In genomic region chr16:75244225-75244792, GRCh38 we compare ENCODE assay signal across 9 cellular contexts. TPM values are rescaled to one million over a fixed set of nuclear protein-coding genes. Genes with fewer than 3 reads are reported as not detected.
A peak's percentile ranks its signal among the peaks of the same experiment; 100 is the strongest.
DNase-seq lines count a peak whose midpoint lies in the region; ATAC-seq and TF ChIP-seq lines count a peak whose summit lies in the region.
"Had no signal": no experiment of that assay in that cellular context is flagged by ENCODE, and none has a peak within 500 bp of the region (broad histone marks: within the 10 kb centered on the region; RNA-seq: fewer than 3 reads in every experiment).

No MANE protein-coding gene starts in this region.

- H2AFZ ChIP-seq in OCI-LY7 (ENCODE audit: low read length): no peak overlapping the region

- CTCF ChIA-PET in Caco-2 (lab: Charles Lee): interaction anchor here (0.6 kb wide), 1 partner anchor 201 kb away, joined by 3 read pairs; no protein-coding TSS in a partner anchor
- CTCF ChIA-PET in OCI-LY7 (lab: Charles Lee; ENCODE audit: unreplicated experiment): no interaction called here
- CTCF ChIA-PET in CD8-positive, alpha-beta memory T cell (lab: Charles Lee): no interaction called here

- BruUV-seq in Caco-2 (replicated peaks; lab: Mats Ljungman, UMichigan): no TSS peak
- BruUV-seq in OCI-LY7 (replicated peaks; lab: Mats Ljungman, UMichigan): no TSS peak

- TF ChIP-seq CTCF in Caco-2 (IDR thresholded peaks at IDR 0.05; ENCODE audit: insufficient read depth in 1 of 2, low read depth in 1 of 2, low read length in 1 of 2, severe bottlenecking in 1 of 2, unreplicated experiment in 1 of 2): no peak
- no peak for TF ChIP-seq CTCF in OCI-LY7 (conservative IDR thresholded peaks at IDR 0.05; ENCODE audit: low read length)
- TF ChIP-seq CTCF in esophagus squamous epithelium (IDR thresholded peaks at IDR 0.05): no peak
- TF ChIP-seq CTCF in osteocyte (IDR thresholded peaks at IDR 0.05): peak; percentile 27

- H3K4me3 Mint-ChIP-seq in Caco-2 (ENCODE audit: unreplicated experiment) (peak overlapping the region; percentile 48), osteocyte (ENCODE audit: unreplicated experiment) (peak overlapping the region; percentile 65)
- no peak overlapping the region for H3K4me3 Mint-ChIP-seq in CD8-positive, alpha-beta memory T cell

- TF ChIP-seq POLR2A in esophagus squamous epithelium (IDR thresholded peaks at IDR 0.05): no peak

- POLR2A ChIA-PET in Caco-2 (lab: Charles Lee): no interaction called here
- POLR2A ChIA-PET in OCI-LY7 (lab: Charles Lee): no interaction called here
- POLR2A ChIA-PET in CD8-positive, alpha-beta memory T cell (lab: Charles Lee): no interaction called here

- no peaks in the 10 kb centered on the region for H3K9me3 ChIP-seq in Caco-2
- H3K9me3 ChIP-seq in OCI-LY7 (ENCODE audit: low read length): no peaks in the 10 kb centered on the region
- no peaks in the 10 kb centered on the region for H3K9me3 ChIP-seq in esophagus squamous epithelium
- H3K9me3 ChIP-seq in CD8-positive, alpha-beta memory T cell (ENCODE audit: low read length): no peaks in the 10 kb centered on the region

- 59 to 80% methylated on average over 1 to 4 of the region's 7 CpGs for WGBS in esophagus squamous epithelium, 2 donors

- H3K9me3 Mint-ChIP-seq in Caco-2 (ENCODE audit: unreplicated experiment): no peaks in the 10 kb centered on the region
- H3K9me3 Mint-ChIP-seq in osteocyte (ENCODE audit: unreplicated experiment): no peaks in the 10 kb centered on the region
- H3K9me3 Mint-ChIP-seq in CD8-positive, alpha-beta memory T cell: no peaks in the 10 kb centered on the region

- no peak overlapping the region for H3K4me3 ChIP-seq in Caco-2 (ENCODE audit: low read depth, low read length)
- peak overlapping the region; percentile 34 for H3K4me3 ChIP-seq in OCI-LY7 (ENCODE audit: low read depth, low read length, poor library complexity, severe bottlenecking)
- H3K4me3 ChIP-seq in esophagus squamous epithelium: no peak overlapping the region
- H3K4me3 ChIP-seq in CD8-positive, alpha-beta memory T cell (ENCODE audit: low read length): no peak overlapping the region

- H3K4me2 ChIP-seq in OCI-LY7 (ENCODE audit: low read length): peak overlapping the region; percentile 63

- H3K27ac Mint-ChIP-seq in Caco-2 (ENCODE audit: unreplicated experiment) (peak overlapping the region; percentile 95), osteocyte (ENCODE audit: unreplicated experiment) (peak overlapping the region; percentile 98)
- H3K27ac Mint-ChIP-seq in CD8-positive, alpha-beta memory T cell: no peak overlapping the region

- H3K9me2 ChIP-seq in OCI-LY7 (ENCODE audit: insufficient read depth, low read length): no peaks in the 10 kb centered on the region

- H3K27ac ChIP-seq in OCI-LY7 (ENCODE audit: low read depth, low read length, poor library complexity, severe bottlenecking) (peak overlapping the region; percentile 58), esophagus squamous epithelium (peak overlapping the region; percentile 82 to 93 (median 92))
- no peak overlapping the region for H3K27ac ChIP-seq in CD8-positive, alpha-beta memory T cell (ENCODE audit: low read depth, low read length)

- H3K27me3 ChIP-seq in Caco-2 (replicated peaks; ENCODE audit: control insufficient read depth, insufficient read depth, low read length) (no peaks in the 10 kb centered on the region), esophagus squamous epithelium (peaks cover 0 to 3% (median 0%) of the 10 kb centered on the region in 4 donors)
- no peaks in the 10 kb centered on the region for H3K27me3 ChIP-seq in CD8-positive, alpha-beta memory T cell (ENCODE audit: insufficient read depth, low read length, poor library complexity, severe bottlenecking)

- H3K36me3 ChIP-seq in Caco-2 (ENCODE audit: control insufficient read depth, insufficient read depth, low read length): peaks cover 9% of the 10 kb centered on the region
- H3K36me3 ChIP-seq in OCI-LY7 (ENCODE audit: insufficient read depth, low read length): no peaks in the 10 kb centered on the region
- H3K36me3 ChIP-seq in esophagus squamous epithelium: peaks cover 7 to 39% (median 19%) of the 10 kb centered on the region in 3 donors
- no peaks in the 10 kb centered on the region for H3K36me3 ChIP-seq in CD8-positive, alpha-beta memory T cell (ENCODE audit: insufficient read depth, low read length)

- intact Hi-C loops in Caco-2 (cut with micrococcal nuclease; ENCODE audit: unreplicated experiment): no loop called here
- intact Hi-C loops in OCI-LY7 (cut with micrococcal nuclease; ENCODE audit: unreplicated experiment): no loop called here
- intact Hi-C loops in esophagus squamous epithelium (cut with DNase I): no loop called here

- H4K20me1 ChIP-seq in OCI-LY7 (ENCODE audit: insufficient read depth, low read length): no peaks in the 10 kb centered on the region

- no peak for ATAC-seq in GM21529 (IDR thresholded peaks at IDR 0.05; ENCODE audit: unreplicated experiment)

- no peaks in the 10 kb centered on the region for H3K79me2 ChIP-seq in OCI-LY7 (ENCODE audit: insufficient read depth, low read depth, low read length)

- peaks cover 51% of the 10 kb centered on the region for H3K4me1 ChIP-seq in Caco-2
- peaks cover 19% of the 10 kb centered on the region for H3K4me1 ChIP-seq in OCI-LY7 (ENCODE audit: insufficient read depth, low read length, poor library complexity, severe bottlenecking)
- peaks cover 37 to 73% (median 65%) of the 10 kb centered on the region in 3 donors for H3K4me1 ChIP-seq in esophagus squamous epithelium
- H3K4me1 ChIP-seq in CD8-positive, alpha-beta memory T cell (ENCODE audit: insufficient read depth, low read length): no peaks in the 10 kb centered on the region

- H3K4me1 Mint-ChIP-seq in Caco-2 (ENCODE audit: low read depth, unreplicated experiment) (peaks cover 50% of the 10 kb centered on the region), osteocyte (ENCODE audit: unreplicated experiment) (peaks cover 90% of the 10 kb centered on the region)
- H3K4me1 Mint-ChIP-seq in CD8-positive, alpha-beta memory T cell: peaks cover 0 to 7% (median 0%) of the 10 kb centered on the region in 3 donors

- H3K27me3 Mint-ChIP-seq in Caco-2 (ENCODE audit: insufficient read depth, unreplicated experiment): no peaks in the 10 kb centered on the region
- H3K27me3 Mint-ChIP-seq in osteocyte (ENCODE audit: unreplicated experiment): no peaks in the 10 kb centered on the region
- peaks cover 7 to 9% of the 10 kb centered on the region in 2 donors for H3K27me3 Mint-ChIP-seq in CD8-positive, alpha-beta memory T cell

- DNase-seq in Caco-2 (no peak), OCI-LY7 (ENCODE audit: low spot score) (no peak), esophagus squamous epithelium (lab: John Stamatoyannopoulos, UW) (no peak), osteocyte (ENCODE audit: extremely low spot score, unreplicated experiment) (no peak), HuH-7 (ENCODE audit: low spot score) (no peak), NCI-H187 (lab: John Stamatoyannopoulos, UW) (no peak)
- DNase-seq in CD8-positive, alpha-beta memory T cell: no peak
- DNase-seq: activated CD8-positive, alpha-beta memory T cell treated with anti-CD3 and anti-CD28 coated beads for 24 hours had no signal

- H3K36me3 Mint-ChIP-seq in Caco-2 (ENCODE audit: insufficient read depth, unreplicated experiment) (peaks cover 90% of the 10 kb centered on the region), osteocyte (ENCODE audit: unreplicated experiment) (peaks cover 19% of the 10 kb centered on the region)
- H3K36me3 Mint-ChIP-seq in CD8-positive, alpha-beta memory T cell: no peaks in the 10 kb centered on the region

RNA-seq across cellular contexts. Expression of gene BCAR1, which starts 7.1 kb away (rescaled TPM):
- total RNA-seq in Caco-2 (2022): 94.0 and 95.5 TPM in 2 replicates
- total RNA-seq in OCI-LY7 (2014; rRNA removed; shearing (Covaris generic)): 10.0 and 11.7 TPM in 2 replicates
- total RNA-seq in OCI-LY7 (2022): 13.9 and 15.1 TPM in 2 replicates
- total RNA-seq in esophagus squamous epithelium: 10 to 100 TPM; 26.8 to 51.9 (median 32.1) TPM
- 126 and 138 TPM in 2 replicates for total RNA-seq in osteocyte
- total RNA-seq in CD8-positive, alpha-beta memory T cell: under 1 TPM; 0.88 to 0.95 TPM
- polyA plus RNA-seq in CD8-positive, alpha-beta memory T cell: not detected

RNA-seq across cellular contexts. Expression of gene CTRB1, which starts 25.5 kb away (rescaled TPM):
- total RNA-seq in Caco-2 (2022): not detected in 2 replicates
- not detected in 2 replicates for total RNA-seq in OCI-LY7 (2014; rRNA removed; shearing (Covaris generic))
- total RNA-seq in OCI-LY7 (2022): not detected in 2 replicates
- total RNA-seq in esophagus squamous epithelium: not detected
- not detected in 2 replicates for total RNA-seq in osteocyte
- not detected for total RNA-seq in CD8-positive, alpha-beta memory T cell
- not detected for polyA plus RNA-seq in CD8-positive, alpha-beta memory T cell

RNA-seq across cellular contexts. Expression of gene CTRB2, which starts 37.3 kb away (rescaled TPM):
- total RNA-seq in Caco-2 (2022) (not detected in 2 replicates), OCI-LY7 (2022) (not detected in 2 replicates), esophagus squamous epithelium (not detected), osteocyte (not detected in 2 replicates)
- not detected in 2 replicates for total RNA-seq in OCI-LY7 (2014; rRNA removed; shearing (Covaris generic))
- total RNA-seq in CD8-positive, alpha-beta memory T cell: not detected
- polyA plus RNA-seq in CD8-positive, alpha-beta memory T cell: not detected

Comparison
In these comparisons a context has a peak if more than half of its experiments do, and no peak if none do; other contexts are left out.
1. H3K27ac Mint-ChIP-seq: peak in Caco-2 (single experiment) and osteocyte (single experiment); none in CD8-positive, alpha-beta memory T cell (0 of 8).
2. H3K4me3 Mint-ChIP-seq: peak in Caco-2 (single experiment) and osteocyte (single experiment); none in CD8-positive, alpha-beta memory T cell (0 of 7).
3. RNA of gene BCAR1, which starts 7.1 kb away (total RNA-seq): 126 to 138 TPM in osteocyte, 94.0 to 95.5 TPM in Caco-2, 26.8 to 51.9 TPM in esophagus squamous epithelium and 10.0 to 15.1 TPM in OCI-LY7; 0.88 to 0.95 TPM in CD8-positive, alpha-beta memory T cell; every median in the first group is over 4 times any median in the second.